ENCODE assay signal across 13 cellular contexts in the genomic region with DNA sequence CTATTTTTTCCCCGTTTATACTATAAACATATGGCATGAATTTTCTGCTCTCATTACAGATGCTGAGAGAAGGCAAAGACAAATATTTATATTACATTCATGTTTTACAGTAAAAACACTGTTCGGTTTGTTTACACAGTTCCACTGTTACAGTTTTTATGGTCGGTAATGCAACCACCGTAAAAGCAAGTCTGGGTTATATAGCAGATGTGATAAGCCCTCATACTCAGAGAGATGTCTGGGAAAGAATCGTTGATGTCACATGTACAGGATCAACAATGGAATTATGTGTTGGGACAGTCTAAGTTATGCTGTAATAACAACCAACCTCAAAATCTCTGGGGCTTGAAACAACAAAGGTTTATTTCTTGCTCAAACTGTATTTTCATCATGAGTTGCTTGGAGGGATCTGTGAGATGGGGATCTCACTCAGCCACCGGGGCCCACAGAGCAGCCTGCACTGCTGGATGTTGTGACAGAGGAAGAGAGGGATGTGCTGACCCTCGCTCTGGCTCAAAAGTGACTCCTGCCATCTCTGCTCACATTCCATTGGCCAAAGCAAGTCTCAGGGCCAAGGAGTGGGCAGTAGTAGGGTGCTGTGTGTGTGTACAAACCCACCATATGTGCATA.
DNase-seq lines count a peak whose midpoint lies in the region; ATAC-seq and TF ChIP-seq lines count a peak whose summit lies in the region.
"Had no signal": no experiment of that assay in that cellular context is flagged by ENCODE, and none has a peak within 500 bp of the region (broad histone marks: within the 10 kb centered on the region; RNA-seq: fewer than 3 reads in every experiment).

No MANE protein-coding gene starts in this region.

- H3K4me1 Mint-ChIP-seq in glutamatergic neuron (ENCODE audit: low read depth, unreplicated experiment): no peaks in the 10 kb centered on the region
- H3K4me1 Mint-ChIP-seq: activated naive CD8-positive, alpha-beta T cell treated with anti-CD3 and anti-CD28 coated beads, Interleukin-2, amount 10 ng/mL, durations not matched to agents 7 days and 5 days had no signal

- 73 to 75% (median 74%) methylated on average over 6 to 7 of the region's 7 CpGs for WGBS in heart left ventricle, 4 donors

- peak; percentile 80 for ATAC-seq in SK-N-SH treated with all-trans-retinoic acid at 6 μM for 48 hours
- no peak for ATAC-seq in HG03196 (IDR thresholded peaks at IDR 0.05; ENCODE audit: unreplicated experiment)
- ATAC-seq in heart left ventricle: no peak
- ATAC-seq: CD8-positive, alpha-beta T cell; foreskin keratinocyte had no signal

- no peaks in the 10 kb centered on the region for H3K36me3 ChIP-seq in heart left ventricle

- H3K4me3 ChIP-seq in AG10803 (ENCODE audit: low read length): no peak overlapping the region
- peak overlapping the region; percentile 33; the same call in 1 of the 2 replicates for H3K4me3 ChIP-seq in LNCaP clone FGC (ENCODE audit: low read depth, low read length)
- no peak overlapping the region for H3K4me3 ChIP-seq in heart left ventricle

- no peak overlapping the region for H3K27ac Mint-ChIP-seq in glutamatergic neuron (ENCODE audit: unreplicated experiment)
- H3K27ac Mint-ChIP-seq: activated naive CD8-positive, alpha-beta T cell treated with anti-CD3 and anti-CD28 coated beads, Interleukin-2, amount 10 ng/mL, durations not matched to agents 7 days and 5 days; CD8-positive, alpha-beta T cell had no signal

- peaks cover 2% of the 10 kb centered on the region for H3K27me3 Mint-ChIP-seq in glutamatergic neuron (ENCODE audit: unreplicated experiment)
- H3K27me3 Mint-ChIP-seq: activated naive CD8-positive, alpha-beta T cell treated with anti-CD3 and anti-CD28 coated beads, Interleukin-2, amount 10 ng/mL, durations not matched to agents 7 days and 5 days had no signal

- H3K27ac ChIP-seq in heart left ventricle: no peak overlapping the region
- H3K27ac ChIP-seq: foreskin keratinocyte had no signal

- H3K27me3 ChIP-seq in heart left ventricle: no peaks in the 10 kb centered on the region
- H3K27me3 ChIP-seq: foreskin keratinocyte had no signal

- intact Hi-C loops in heart left ventricle (cut with DNase I): no loop called here

- H3K9me3 ChIP-seq in heart left ventricle: no peaks in the 10 kb centered on the region

- no peak overlapping the region for H3K4me3 Mint-ChIP-seq in glutamatergic neuron (ENCODE audit: unreplicated experiment)
- H3K4me3 Mint-ChIP-seq: activated naive CD8-positive, alpha-beta T cell treated with anti-CD3 and anti-CD28 coated beads, Interleukin-2, amount 10 ng/mL, durations not matched to agents 7 days and 5 days; CD8-positive, alpha-beta T cell had no signal

- DNase-seq in AG10803 (ENCODE audit: low read depth) (peak; percentile 3), LNCaP clone FGC (ENCODE audit: low read depth) (peak; percentile 96), kidney glomerular epithelial cell (lab: John Stamatoyannopoulos, UW) (peak; percentile 73), glutamatergic neuron (no peak), heart left ventricle (no peak)
- DNase-seq in central memory CD4-positive, alpha-beta T cell: no peak
- DNase-seq: activated CD4-positive, alpha-beta T cell treated with anti-CD3 and anti-CD28 coated beads for 48 hours; activated naive CD8-positive, alpha-beta T cell treated with anti-CD3 and anti-CD28 coated beads, Interleukin-2, amount 10 ng/mL, durations not matched to agents 7 days and 5 days; CD8-positive, alpha-beta T cell; foreskin keratinocyte; stimulated activated CD4-positive, alpha-beta T cell treated with anti-CD3 and anti-CD28 coated beads, Interleukin-1b, Interleukin-23, amount 100 ng/mL, for 48 hours had no signal

- no peaks in the 10 kb centered on the region for H3K9me3 Mint-ChIP-seq in glutamatergic neuron (ENCODE audit: unreplicated experiment)

- H3K36me3 Mint-ChIP-seq in glutamatergic neuron (ENCODE audit: unreplicated experiment): no peaks in the 10 kb centered on the region
- H3K36me3 Mint-ChIP-seq: activated naive CD8-positive, alpha-beta T cell treated with anti-CD3 and anti-CD28 coated beads, Interleukin-2, amount 10 ng/mL, durations not matched to agents 7 days and 5 days had no signal

- TF ChIP-seq POLR2A in heart left ventricle (IDR thresholded peaks at IDR 0.05): no peak

- TF ChIP-seq CTCF in AG10803 (conservative IDR thresholded peaks at IDR 0.05; ENCODE audit: low read length) (no peak), LNCaP clone FGC (IDR thresholded peaks at IDR 0.05; ENCODE audit: control insufficient read depth, extremely low read depth, insufficient read depth) (no peak), glutamatergic neuron (IDR thresholded peaks at IDR 0.05; ENCODE audit: partially characterized antibody, unreplicated experiment) (no peak), heart left ventricle (IDR thresholded peaks at IDR 0.05) (no peak)

- H3K4me1 ChIP-seq in heart left ventricle: no peaks in the 10 kb centered on the region
- H3K4me1 ChIP-seq: foreskin keratinocyte had no signal

TF ChIP-seq in SK-N-SH treated with all-trans-retinoic acid at 6 μM for 48 hours, 23 proteins besides CTCF, POLR2A, EP300 and RAD21:
- TF ChIP-seq RARB (CRISPR knock-in tag; IDR thresholded peaks at IDR 0.05): no peak
- no peak for TF ChIP-seq ZNF8 (CRISPR knock-in tag; IDR thresholded peaks at IDR 0.05)
- TF ChIP-seq, protein P1, sequence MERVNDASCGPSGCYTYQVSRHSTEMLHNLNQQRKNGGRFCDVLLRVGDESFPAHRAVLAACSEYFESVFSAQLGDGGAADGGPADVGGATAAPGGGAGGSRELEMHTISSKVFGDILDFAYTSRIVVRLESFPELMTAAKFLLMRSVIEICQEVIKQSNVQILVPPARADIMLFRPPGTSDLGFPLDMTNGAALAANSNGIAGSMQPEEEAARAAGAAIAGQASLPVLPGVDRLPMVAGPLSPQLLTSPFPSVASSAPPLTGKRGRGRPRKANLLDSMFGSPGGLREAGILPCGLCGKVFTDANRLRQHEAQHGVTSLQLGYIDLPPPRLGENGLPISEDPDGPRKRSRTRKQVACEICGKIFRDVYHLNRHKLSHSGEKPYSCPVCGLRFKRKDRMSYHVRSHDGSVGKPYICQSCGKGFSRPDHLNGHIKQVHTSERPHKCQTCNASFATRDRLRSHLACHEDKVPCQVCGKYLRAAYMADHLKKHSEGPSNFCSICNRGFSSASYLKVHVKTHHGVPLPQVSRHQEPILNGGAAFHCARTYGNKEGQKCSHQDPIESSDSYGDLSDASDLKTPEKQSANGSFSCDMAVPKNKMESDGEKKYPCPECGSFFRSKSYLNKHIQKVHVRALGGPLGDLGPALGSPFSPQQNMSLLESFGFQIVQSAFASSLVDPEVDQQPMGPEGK (CRISPR knock-in tag; IDR thresholded peaks at IDR 0.05; ENCODE audit: borderline replicate concordance): no peak
- TF ChIP-seq SNAI2 (CRISPR knock-in tag; IDR thresholded peaks at IDR 0.05): no peak
- TF ChIP-seq TCF4 (CRISPR knock-in tag; IDR thresholded peaks at IDR 0.05; ENCODE audit: borderline replicate concordance): peak; percentile 49; the same call in 1 of the 2 replicates
- no peak for TF ChIP-seq BACH2 (CRISPR knock-in tag; IDR thresholded peaks at IDR 0.05; ENCODE audit: borderline replicate concordance)

Comparison
In these comparisons a context has a peak if more than half of its experiments do, and no peak if none do; other contexts are left out.
1. DNase-seq: peak in AG10803 (single experiment), LNCaP clone FGC (single experiment) and kidney glomerular epithelial cell (single experiment); none in central memory CD4-positive, alpha-beta T cell (single experiment), glutamatergic neuron (single experiment) and heart left ventricle (0 of 5).